ENCODE assay signal across 8 cellular contexts in the genomic region with DNA sequence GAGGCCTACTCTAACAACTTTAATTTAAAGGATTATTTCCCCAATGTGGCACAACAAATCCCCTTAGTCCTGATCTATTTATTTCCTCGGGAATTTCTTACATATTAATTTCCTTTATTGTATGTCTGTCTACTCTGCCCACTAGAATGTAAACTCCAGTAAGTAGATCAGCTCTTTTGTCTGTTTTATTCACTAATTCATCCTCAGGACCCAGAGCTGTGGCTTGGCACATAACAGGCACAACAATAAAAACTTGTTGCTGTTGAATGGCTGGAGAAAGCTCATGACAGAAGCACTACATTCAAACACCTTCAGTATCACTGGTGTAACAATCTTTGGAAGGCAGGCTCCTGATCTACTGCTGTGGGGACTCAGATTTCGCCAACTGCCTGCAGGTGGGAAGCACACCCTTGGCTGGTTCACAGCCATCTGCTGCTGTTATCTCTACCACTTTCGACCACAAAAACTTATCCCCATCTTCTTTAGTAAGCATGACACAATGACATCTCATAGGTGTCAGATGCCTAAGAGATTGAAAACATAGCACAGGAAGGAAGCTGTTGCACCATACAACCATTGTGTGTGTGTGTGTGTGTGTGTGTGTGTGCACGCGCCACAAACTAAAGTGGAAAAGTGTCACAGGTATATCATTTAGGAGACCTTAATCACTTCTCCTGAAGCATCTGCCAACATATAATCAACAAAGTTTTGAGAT. TPM values are rescaled to one million over a fixed set of nuclear protein-coding genes. Genes with fewer than 3 reads are reported as not detected.
DNase-seq lines count a peak whose midpoint lies in the region; ATAC-seq and TF ChIP-seq lines count a peak whose summit lies in the region.

No MANE protein-coding gene starts in this region.

- H3K27me3 Mint-ChIP-seq in activated CD4-positive, alpha-beta memory T cell treated with anti-CD3 and anti-CD28 coated beads for 36 hours, result no peaks in the 10 kb centered on the region
- no peaks in the 10 kb centered on the region for H3K27me3 Mint-ChIP-seq in naive B cell

- peaks cover 55% of the 10 kb centered on the region for H3K4me1 Mint-ChIP-seq in activated CD4-positive, alpha-beta memory T cell treated with anti-CD3 and anti-CD28 coated beads for 36 hours (ENCODE audit: low read depth)
- H3K4me1 Mint-ChIP-seq in naive B cell, result peaks cover 43 to 62% (median 54%) of the 10 kb centered on the region in 3 donors

- H3K9me3 Mint-ChIP-seq in activated CD4-positive, alpha-beta memory T cell treated with anti-CD3 and anti-CD28 coated beads for 36 hours, result no peaks in the 10 kb centered on the region
- peaks cover 0 to 4% (median 0%) of the 10 kb centered on the region in 7 donors for H3K9me3 Mint-ChIP-seq in naive B cell

- in situ Hi-C loops in ACHN (cut with HindIII; ENCODE audit: low pct_ligation_motif_present, low pct_unique_long_range_greater_than_20kb, low sequenced_read_pairs), result no loop called here

- peak overlapping the region; percentile 63 for H3K27ac Mint-ChIP-seq in activated CD4-positive, alpha-beta memory T cell treated with anti-CD3 and anti-CD28 coated beads for 36 hours
- H3K27ac Mint-ChIP-seq in naive B cell, result peak overlapping the region in 5 of 6 donors; percentile 44 to 80 (median 74)

- DNase-seq in activated CD4-positive, alpha-beta memory T cell treated with anti-CD3 and anti-CD28 coated beads for 36 hours, result peak; percentile 73
- DNase-seq in naive B cell, result no peak
- no peak for DNase-seq in NCI-H1436 (lab: John Stamatoyannopoulos, UW)
- no peak for DNase-seq in effector CD4-positive, alpha-beta T cell
- DNase-seq in ACHN, result no peak
- no peak for DNase-seq in hepatic stellate cell (ENCODE audit: low spot score)

- POLR2A ChIA-PET in activated CD4-positive, alpha-beta memory T cell treated with anti-CD3 and anti-CD28 coated beads for 36 hours (lab: Charles Lee), result interaction anchor here (1.2 to 2.6 kb wide), 3 partner anchors 11 to 29 kb away, joined by 3 to 20 read pairs (median 4); a partner anchor contains a TSS

- peaks cover 2% of the 10 kb centered on the region for H3K36me3 Mint-ChIP-seq in activated CD4-positive, alpha-beta memory T cell treated with anti-CD3 and anti-CD28 coated beads for 36 hours
- no peaks in the 10 kb centered on the region for H3K36me3 Mint-ChIP-seq in naive B cell

- CTCF ChIA-PET in activated CD4-positive, alpha-beta memory T cell treated with anti-CD3 and anti-CD28 coated beads for 36 hours (lab: Charles Lee), result interaction anchor here (0.7 to 1.4 kb wide), 3 partner anchors 8 to 60 kb away, joined by 3 to 4 read pairs (median 3); a partner anchor contains a TSS

- no peak overlapping the region for H3K4me3 Mint-ChIP-seq in activated CD4-positive, alpha-beta memory T cell treated with anti-CD3 and anti-CD28 coated beads for 36 hours
- no peak overlapping the region for H3K4me3 Mint-ChIP-seq in naive B cell

- no peak for TF ChIP-seq POLR2A in GM18505 (IDR thresholded peaks at IDR 0.05; ENCODE audit: borderline replicate concordance, extremely low read depth, insufficient read depth, insufficient read length)

- ATAC-seq in GM18505 (IDR thresholded peaks at IDR 0.05; ENCODE audit: unreplicated experiment) (peak; percentile 69), HG03159 (IDR thresholded peaks at IDR 0.05; ENCODE audit: unreplicated experiment) (peak; percentile 61), naive B cell (ENCODE audit: low read depth in 2 of 2) (peak; percentile 52 to 63)

- intact Hi-C loops in activated CD4-positive, alpha-beta memory T cell treated with anti-CD3 and anti-CD28 coated beads for 36 hours (cut with micrococcal nuclease), result loop anchor here (1.0 kb wide), 2 partner anchors 11 to 30 kb away; no protein-coding TSS in a partner anchor

RNA-seq across cellular contexts. Expression of a gene that starts 11.9 kb away (rescaled TPM):
- 10 to 100 TPM; 28.3 to 30.6 TPM for total RNA-seq in activated CD4-positive, alpha-beta memory T cell treated with anti-CD3 and anti-CD28 coated beads for 36 hours
- 10 to 100 TPM in 3 of 6 donors, 1 to 10 TPM in 3; 4.9 to 13.3 (median 10.4) TPM for polyA plus RNA-seq in naive B cell (ENCODE audit: low read depth in 6 of 6)

RNA-seq across cellular contexts. Expression of a gene that starts 12.7 kb away (rescaled TPM):
- 10 to 100 TPM; 36.5 to 38.5 TPM for total RNA-seq in activated CD4-positive, alpha-beta memory T cell treated with anti-CD3 and anti-CD28 coated beads for 36 hours
- polyA plus RNA-seq in naive B cell (ENCODE audit: low read depth in 6 of 6), result 10 to 100 TPM; 63.5 to 92.0 (median 77.7) TPM

RNA-seq across cellular contexts. Expression of a gene that starts 27.9 kb away (rescaled TPM):
- 10 to 100 TPM; 23.3 to 23.5 TPM for total RNA-seq in activated CD4-positive, alpha-beta memory T cell treated with anti-CD3 and anti-CD28 coated beads for 36 hours
- polyA plus RNA-seq in naive B cell (ENCODE audit: low read depth in 6 of 6), result 100 to 1,000 TPM in 1 of 6 donors, 10 to 100 TPM in 5; 64.8 to 102 (median 73.0) TPM

RNA-seq across cellular contexts. Expression of a gene that starts 59.4 kb away (rescaled TPM):
- 10 to 100 TPM; 85.3 to 91.1 TPM for total RNA-seq in activated CD4-positive, alpha-beta memory T cell treated with anti-CD3 and anti-CD28 coated beads for 36 hours
- polyA plus RNA-seq in naive B cell (ENCODE audit: low read depth in 6 of 6), result 100 to 1,000 TPM in 1 of 6 donors, 10 to 100 TPM in 5; 55.0 to 107 (median 61.8) TPM
